14 cellular contexts compared by ENCODE assay signal in the genomic region with DNA sequence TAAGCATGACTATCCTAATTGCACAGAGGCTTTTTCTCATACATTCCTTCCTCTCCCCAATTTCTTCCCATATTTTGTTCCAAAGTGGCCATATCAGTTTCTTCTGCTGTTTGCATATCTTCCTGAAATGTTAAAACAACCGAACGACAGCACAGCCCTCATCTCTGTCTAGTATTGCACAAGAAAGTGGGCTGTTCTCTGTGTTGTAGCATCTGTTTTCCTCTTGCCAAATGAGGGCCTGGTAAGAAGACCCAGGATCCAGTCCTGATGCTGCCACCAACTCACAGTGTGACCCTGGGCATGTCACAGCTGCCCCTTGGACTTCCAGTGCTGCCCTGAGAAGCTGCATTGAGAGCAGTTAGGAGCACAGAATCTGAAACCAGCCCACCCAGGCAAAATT. TPM values are rescaled to one million over a fixed set of nuclear protein-coding genes. Genes with fewer than 3 reads are reported as not detected.
DNase-seq lines count a peak whose midpoint lies in the region; ATAC-seq and FAIRE-seq lines count a peak whose summit lies in the region.
"Had no signal": no experiment of that assay in that cellular context is flagged by ENCODE, and none has a peak within 500 bp of the region (broad histone marks: within the 10 kb centered on the region; RNA-seq: fewer than 3 reads in every experiment).

No MANE protein-coding gene starts in this region.

- no peaks in the 10 kb centered on the region for H3K27me3 Mint-ChIP-seq in naive thymus-derived CD4-positive, alpha-beta T cell
- H3K27me3 Mint-ChIP-seq: CD8-positive, alpha-beta memory T cell had no signal

- H3K4me3 ChIP-seq in naive thymus-derived CD4-positive, alpha-beta T cell (ENCODE audit: low read length), result no peak overlapping the region
- H3K4me3 ChIP-seq: colonic mucosa had no signal

- H3K36me3 Mint-ChIP-seq in naive thymus-derived CD4-positive, alpha-beta T cell, result peaks cover 0 to 12% (median 8%) of the 10 kb centered on the region in 5 donors

- no peak for ATAC-seq in naive thymus-derived CD4-positive, alpha-beta T cell
- ATAC-seq in HG02884 (IDR thresholded peaks at IDR 0.05; ENCODE audit: unreplicated experiment) (no peak), HG02571 (IDR thresholded peaks at IDR 0.05; ENCODE audit: unreplicated experiment) (no peak)
- ATAC-seq: left lobe of liver; stimulated activated naive B cell treated with anti-CD40 and anti-IgM and Interleukin-4, amounts not matched to agents 10 μg/mL and 1 μg/mL and 100 μg/mL, for 72 hours had no signal

- peak; percentile 81 to 84 for DNase-seq in AML-193 (lab: John Stamatoyannopoulos, UW)
- no peak for DNase-seq in caudate nucleus (lab: John Stamatoyannopoulos, UW)
- no peak for DNase-seq in naive thymus-derived CD4-positive, alpha-beta T cell
- DNase-seq in HTR-8/SVneo (ENCODE audit: insufficient read length, low spot score), result no peak
- no peak for DNase-seq in central memory CD4-positive, alpha-beta T cell
- DNase-seq: CD8-positive, alpha-beta memory T cell; colonic mucosa; NCI-H1417; SHP77 treated with DMSO at 0.1 percent for 48 hours; stimulated activated naive B cell treated with anti-CD40 and anti-IgM and Interleukin-4, amounts not matched to agents 10 μg/mL and 1 μg/mL and 100 μg/mL, for 72 hours had no signal

- POLR2A ChIA-PET in naive thymus-derived CD4-positive, alpha-beta T cell (lab: Charles Lee), result no interaction called here

- peaks cover 22% of the 10 kb centered on the region for H3K36me3 ChIP-seq in KOPT-K1 (ENCODE audit: insufficient read depth, low read length)
- peaks cover 0 to 9% (median 0%) of the 10 kb centered on the region in 3 experiments for H3K36me3 ChIP-seq in naive thymus-derived CD4-positive, alpha-beta T cell (ENCODE audit: control insufficient read depth in 2 of 3, insufficient read depth in 3 of 3, low read length in 3 of 3)
- H3K36me3 ChIP-seq: colonic mucosa had no signal

- H3K27ac Mint-ChIP-seq in naive thymus-derived CD4-positive, alpha-beta T cell, result peak overlapping the region in 6 of 9 donors; percentile 24 to 85 (median 77)
- H3K27ac Mint-ChIP-seq: stimulated activated naive B cell treated with anti-CD40 and anti-IgM and Interleukin-4, amounts not matched to agents 10 μg/mL and 1 μg/mL and 100 μg/mL, for 72 hours had no signal

- H3K4me1 ChIP-seq in naive thymus-derived CD4-positive, alpha-beta T cell (ENCODE audit: control insufficient read depth in 2 of 2, insufficient read depth in 2 of 2, low read length in 2 of 2), result peaks cover 13 to 15% of the 10 kb centered on the region in 2 donors
- H3K4me1 ChIP-seq: colonic mucosa had no signal

- H3K27me3 ChIP-seq in naive thymus-derived CD4-positive, alpha-beta T cell (ENCODE audit: control insufficient read depth in 2 of 2, insufficient read depth in 2 of 2, low read length in 2 of 2), result no peaks in the 10 kb centered on the region
- H3K27me3 ChIP-seq: colonic mucosa had no signal

- H3K9me3 Mint-ChIP-seq in naive thymus-derived CD4-positive, alpha-beta T cell, result no peaks in the 10 kb centered on the region
- H3K9me3 Mint-ChIP-seq: CD8-positive, alpha-beta memory T cell; stimulated activated naive B cell treated with anti-CD40 and anti-IgM and Interleukin-4, amounts not matched to agents 10 μg/mL and 1 μg/mL and 100 μg/mL, for 72 hours had no signal

- no peaks in the 10 kb centered on the region for H3K9me3 ChIP-seq in KOPT-K1 (ENCODE audit: insufficient read depth, low read length, poor library complexity, severe bottlenecking)
- H3K9me3 ChIP-seq in naive thymus-derived CD4-positive, alpha-beta T cell (ENCODE audit: control insufficient read depth in 2 of 3, low read length in 3 of 3), result no peaks in the 10 kb centered on the region
- H3K9me3 ChIP-seq: colonic mucosa had no signal

- H3K27ac ChIP-seq in KOPT-K1 (ENCODE audit: low read depth, low read length, poor library complexity, severe bottlenecking) (peak overlapping the region; percentile 59), caudate nucleus (ENCODE audit: low read depth, low read length) (peak overlapping the region; percentile 87)
- no peak overlapping the region for H3K27ac ChIP-seq in naive thymus-derived CD4-positive, alpha-beta T cell (ENCODE audit: low read depth, low read length)
- H3K27ac ChIP-seq: colonic mucosa had no signal

- CTCF ChIA-PET in naive thymus-derived CD4-positive, alpha-beta T cell (lab: Charles Lee), result no interaction called here

- H3K4me3 Mint-ChIP-seq in naive thymus-derived CD4-positive, alpha-beta T cell, result peak overlapping the region in 1 of 10 donors; percentile 13
- H3K4me3 Mint-ChIP-seq: stimulated activated naive B cell treated with anti-CD40 and anti-IgM and Interleukin-4, amounts not matched to agents 10 μg/mL and 1 μg/mL and 100 μg/mL, for 72 hours had no signal

- intact Hi-C loops in naive thymus-derived CD4-positive, alpha-beta T cell (cut with micrococcal nuclease), result loop anchor here (5.0 to 10.0 kb wide), 3 partner anchors 420 to 1673 kb away; a partner anchor contains a TSS

- no peak for FAIRE-seq in HTR-8/SVneo (lab: Jason Lieb, UNC)

- peaks cover 26 to 55% (median 45%) of the 10 kb centered on the region in 7 donors for H3K4me1 Mint-ChIP-seq in naive thymus-derived CD4-positive, alpha-beta T cell

RNA-seq across cellular contexts. Expression of a gene that starts 4.1 kb away (rescaled TPM):
- total RNA-seq in naive thymus-derived CD4-positive, alpha-beta T cell, result 10 to 100 TPM in 1 of 5 experiments, 1 to 10 TPM in 4; 5.3 to 39.2 (median 5.4) TPM
- 1 to 10 TPM; 2.7 to 4.9 TPM for polyA plus RNA-seq in naive thymus-derived CD4-positive, alpha-beta T cell

Comparison
In these comparisons a context has a peak if more than half of its experiments do, and no peak if none do; other contexts are left out.
1. DNase-seq: peak in AML-193 (2 of 2); none in caudate nucleus (0 of 61), naive thymus-derived CD4-positive, alpha-beta T cell (0 of 9), HTR-8/SVneo (single experiment) and central memory CD4-positive, alpha-beta T cell (single experiment).